Comparison of ENCODE assay signal across 24 cellular contexts in the genomic region with DNA sequence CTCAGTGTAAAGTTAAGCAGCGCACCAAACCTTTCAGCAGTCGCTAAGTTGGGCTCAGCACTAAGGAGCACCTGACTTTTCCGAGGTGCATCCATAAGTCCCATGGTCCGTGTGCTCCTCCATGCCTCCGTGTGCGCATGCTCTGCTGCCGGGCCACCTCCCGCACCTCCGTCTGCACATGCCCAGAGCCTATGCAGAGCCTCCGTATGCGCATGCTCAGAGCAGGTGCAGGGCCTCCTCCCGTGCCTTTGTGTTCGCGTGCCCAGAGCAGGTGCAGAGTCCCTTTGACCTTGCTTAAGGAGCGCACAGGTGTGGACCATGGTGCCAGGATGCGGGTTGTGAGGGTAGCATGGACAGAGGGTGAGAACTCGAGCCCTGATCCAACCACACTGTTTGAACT. TPM values are rescaled to one million over a fixed set of nuclear protein-coding genes. Genes with fewer than 3 reads are reported as not detected.
DNase-seq lines count a peak whose midpoint lies in the region; ATAC-seq and TF ChIP-seq lines count a peak whose summit lies in the region.
"Had no signal": no experiment of that assay in that cellular context is flagged by ENCODE, and none has a peak within 500 bp of the region (broad histone marks: within the 10 kb centered on the region; RNA-seq: fewer than 3 reads in every experiment).

No MANE protein-coding gene starts in this region.

- H3K36me3 ChIP-seq in H7 (replicated peaks; ENCODE audit: control insufficient read depth, insufficient read depth, low read length) (no peaks in the 10 kb centered on the region), heart right ventricle (no peaks in the 10 kb centered on the region)
- no peaks in the 10 kb centered on the region for H3K36me3 ChIP-seq in naive thymus-derived CD4-positive, alpha-beta T cell (ENCODE audit: control insufficient read depth in 2 of 3, insufficient read depth in 3 of 3, low read length in 3 of 3)
- H3K36me3 ChIP-seq: gastrocnemius medialis, pancreas, sigmoid colon had no signal

- DNase-seq in COLO668 (lab: John Stamatoyannopoulos, UW; ENCODE audit: unreplicated experiment) (peak; percentile 60), H7 (peak; percentile 90), heart right ventricle (no peak), mesothelial cell of epicardium (ENCODE audit: low spot score in 2 of 2, unreplicated experiment in 2 of 2) (no peak), NCI-H1105 treated with DMSO at 0.1 percent for 48 hours (lab: John Stamatoyannopoulos, UW) (no peak), GM10266 (ENCODE audit: extremely low spot score) (no peak)
- no peak for DNase-seq in naive thymus-derived CD4-positive, alpha-beta T cell
- DNase-seq: activated CD4-positive, alpha-beta memory T cell treated with anti-CD3 and anti-CD28 coated beads, Interleukin-2, amount 10 ng/mL, durations not matched to agents 7 days and 5 days; activated CD4-positive, CD25-positive, alpha-beta regulatory T cell; activated gamma-delta T cell; activated naive CD8-positive, alpha-beta T cell treated with anti-CD3 and anti-CD28 coated beads, Interleukin-2, amount 50 U/mL, for 24 hours; effector memory CD4-positive, alpha-beta T cell; gastrocnemius medialis; midbrain; NCI-H1694 treated with DMSO at 0.1 percent for 48 hours; NCI-H226; pancreas; sigmoid colon had no signal

- no peak for TF ChIP-seq CTCF in heart right ventricle (IDR thresholded peaks at IDR 0.05)
- TF ChIP-seq CTCF in mesothelial cell of epicardium (IDR thresholded peaks at IDR 0.05; ENCODE audit: unreplicated experiment): no peak
- TF ChIP-seq CTCF in GM10266 (IDR thresholded peaks at IDR 0.05; ENCODE audit: control insufficient read depth, insufficient read depth, low read depth, missing control alignments): no peak

- H3K4me1 ChIP-seq in heart right ventricle: peaks cover 2 to 60% (median 32%) of the 10 kb centered on the region in 9 donors
- H3K4me1 ChIP-seq in naive thymus-derived CD4-positive, alpha-beta T cell (ENCODE audit: control insufficient read depth in 2 of 2, insufficient read depth in 2 of 2, low read length in 2 of 2): no peaks in the 10 kb centered on the region
- H3K4me1 ChIP-seq: sigmoid colon had no signal

- no peaks in the 10 kb centered on the region for H3K36me3 Mint-ChIP-seq in mesothelial cell of epicardium
- no peaks in the 10 kb centered on the region for H3K36me3 Mint-ChIP-seq in naive thymus-derived CD4-positive, alpha-beta T cell
- H3K36me3 Mint-ChIP-seq: brain; natural killer cell treated with Interleukin-12 subunit alpha and Interleukin-12 subunit beta and Interleukin-15 and Interleukin-18, amount 100 ng/mL, for 72 hours had no signal

- no peaks in the 10 kb centered on the region for H3K27me3 Mint-ChIP-seq in mesothelial cell of epicardium (ENCODE audit: low read depth)
- H3K27me3 Mint-ChIP-seq in naive thymus-derived CD4-positive, alpha-beta T cell: no peaks in the 10 kb centered on the region
- H3K27me3 Mint-ChIP-seq: activated CD4-positive, alpha-beta memory T cell treated with anti-CD3 and anti-CD28 coated beads, Interleukin-2, amount 10 ng/mL, durations not matched to agents 7 days and 5 days; activated naive CD8-positive, alpha-beta T cell treated with anti-CD3 and anti-CD28 coated beads, Interleukin-2, amount 50 U/mL, for 24 hours; natural killer cell treated with Interleukin-12 subunit alpha and Interleukin-12 subunit beta and Interleukin-15 and Interleukin-18, amount 100 ng/mL, for 72 hours had no signal

- CTCF ChIA-PET in naive thymus-derived CD4-positive, alpha-beta T cell (lab: Charles Lee): no interaction called here

- H3K4me3 Mint-ChIP-seq in mesothelial cell of epicardium: no peak overlapping the region
- H3K4me3 Mint-ChIP-seq in naive thymus-derived CD4-positive, alpha-beta T cell: no peak overlapping the region
- H3K4me3 Mint-ChIP-seq: activated CD4-positive, alpha-beta memory T cell treated with anti-CD3 and anti-CD28 coated beads, Interleukin-2, amount 10 ng/mL, durations not matched to agents 7 days and 5 days; activated naive CD8-positive, alpha-beta T cell treated with anti-CD3 and anti-CD28 coated beads, Interleukin-2, amount 50 U/mL, for 24 hours; CD14-positive monocyte; natural killer cell treated with Interleukin-12 subunit alpha and Interleukin-12 subunit beta and Interleukin-15 and Interleukin-18, amount 100 ng/mL, for 72 hours had no signal

- H3K27me3 ChIP-seq in H7 (ENCODE audit: control insufficient read depth, insufficient read depth, low read length): no peaks in the 10 kb centered on the region
- H3K27me3 ChIP-seq in heart right ventricle: no peaks in the 10 kb centered on the region
- no peaks in the 10 kb centered on the region for H3K27me3 ChIP-seq in naive thymus-derived CD4-positive, alpha-beta T cell (ENCODE audit: control insufficient read depth in 2 of 2, insufficient read depth in 2 of 2, low read length in 2 of 2)
- H3K27me3 ChIP-seq: gastrocnemius medialis, pancreas, sigmoid colon had no signal

- no peaks in the 10 kb centered on the region for H3K9me3 ChIP-seq in heart right ventricle
- H3K9me3 ChIP-seq in naive thymus-derived CD4-positive, alpha-beta T cell (ENCODE audit: control insufficient read depth in 2 of 3, low read length in 3 of 3): no peaks in the 10 kb centered on the region
- H3K9me3 ChIP-seq: gastrocnemius medialis, pancreas, sigmoid colon had no signal

- POLR2A ChIA-PET in naive thymus-derived CD4-positive, alpha-beta T cell (lab: Charles Lee): no interaction called here

- H3K9me3 Mint-ChIP-seq in mesothelial cell of epicardium: no peaks in the 10 kb centered on the region
- no peaks in the 10 kb centered on the region for H3K9me3 Mint-ChIP-seq in naive thymus-derived CD4-positive, alpha-beta T cell
- H3K9me3 Mint-ChIP-seq: activated CD4-positive, alpha-beta memory T cell treated with anti-CD3 and anti-CD28 coated beads, Interleukin-2, amount 10 ng/mL, durations not matched to agents 7 days and 5 days; activated naive CD8-positive, alpha-beta T cell treated with anti-CD3 and anti-CD28 coated beads, Interleukin-2, amount 50 U/mL, for 24 hours; brain; CD14-positive monocyte; natural killer cell treated with Interleukin-12 subunit alpha and Interleukin-12 subunit beta and Interleukin-15 and Interleukin-18, amount 100 ng/mL, for 72 hours had no signal

- WGBS in heart right ventricle, 2 donors: 79 to 82% methylated on average over 17 of the region's 17 CpGs

- ATAC-seq in heart right ventricle (peak in 5 of 8 donors; percentile 23 to 56 (median 31)), GM19328 (IDR thresholded peaks at IDR 0.05; ENCODE audit: unreplicated experiment) (no peak)
- no peak for ATAC-seq in naive thymus-derived CD4-positive, alpha-beta T cell
- ATAC-seq: activated naive CD8-positive, alpha-beta T cell treated with anti-CD3 and anti-CD28 coated beads, Interleukin-2, amount 50 U/mL, for 24 hours; esophagus mucosa; gastrocnemius medialis; left lobe of liver; natural killer cell treated with Interleukin-12 subunit alpha and Interleukin-12 subunit beta and Interleukin-15 and Interleukin-18, amount 100 ng/mL, for 72 hours; pancreas had no signal

- intact Hi-C loops in heart right ventricle (cut with DNase I): loop anchor here in 1 of 10 donors (5.0 kb wide), 1 partner anchor 43 kb away; the partner anchor contains the start of gene ATP11A
- intact Hi-C loops in naive thymus-derived CD4-positive, alpha-beta T cell (cut with micrococcal nuclease): no loop called here

- H3K4me3 ChIP-seq in H7 (ENCODE audit: insufficient read depth, low read depth, low read length): no peak overlapping the region
- H3K4me3 ChIP-seq in heart right ventricle: no peak overlapping the region
- H3K4me3 ChIP-seq in naive thymus-derived CD4-positive, alpha-beta T cell (ENCODE audit: low read length): no peak overlapping the region
- H3K4me3 ChIP-seq: gastrocnemius medialis, pancreas, sigmoid colon had no signal

- H3K27ac Mint-ChIP-seq in mesothelial cell of epicardium: peak overlapping the region; percentile 92
- no peak overlapping the region for H3K27ac Mint-ChIP-seq in naive thymus-derived CD4-positive, alpha-beta T cell
- H3K27ac Mint-ChIP-seq: activated CD4-positive, alpha-beta memory T cell treated with anti-CD3 and anti-CD28 coated beads, Interleukin-2, amount 10 ng/mL, durations not matched to agents 7 days and 5 days; activated naive CD8-positive, alpha-beta T cell treated with anti-CD3 and anti-CD28 coated beads, Interleukin-2, amount 50 U/mL, for 24 hours; natural killer cell treated with Interleukin-12 subunit alpha and Interleukin-12 subunit beta and Interleukin-15 and Interleukin-18, amount 100 ng/mL, for 72 hours had no signal

- peaks cover 47% of the 10 kb centered on the region for H3K4me1 Mint-ChIP-seq in mesothelial cell of epicardium
- peaks cover 2 to 49% (median 29%) of the 10 kb centered on the region in 7 donors for H3K4me1 Mint-ChIP-seq in naive thymus-derived CD4-positive, alpha-beta T cell
- H3K4me1 Mint-ChIP-seq: activated CD4-positive, alpha-beta memory T cell treated with anti-CD3 and anti-CD28 coated beads, Interleukin-2, amount 10 ng/mL, durations not matched to agents 7 days and 5 days; activated naive CD8-positive, alpha-beta T cell treated with anti-CD3 and anti-CD28 coated beads, Interleukin-2, amount 50 U/mL, for 24 hours had no signal

- peak overlapping the region in 4 of 10 donors; percentile 18 to 58 (median 30) for H3K27ac ChIP-seq in heart right ventricle
- no peak overlapping the region for H3K27ac ChIP-seq in naive thymus-derived CD4-positive, alpha-beta T cell (ENCODE audit: low read depth, low read length)
- H3K27ac ChIP-seq: gastrocnemius medialis, pancreas, sigmoid colon had no signal

RNA-seq across cellular contexts. Expression of gene ATP11A, which starts 46.0 kb away (rescaled TPM):
- 9.9 and 14.7 TPM in 2 replicates for total RNA-seq in H7 (2014; rRNA removed; shearing (Covaris generic))
- 100 to 1,000 TPM in 6 of 10 donors, 10 to 100 TPM in 4; 81.1 to 164 (median 118) TPM for total RNA-seq in heart right ventricle
- polyA plus RNA-seq in heart right ventricle: 10 to 100 TPM; 20.0 to 24.9 TPM
- 107 to 114 TPM (median 112 TPM) in 3 replicates for total RNA-seq in mesothelial cell of epicardium
- total RNA-seq in naive thymus-derived CD4-positive, alpha-beta T cell: 100 to 1,000 TPM in 1 of 5 experiments, 10 to 100 TPM in 4; 45.0 to 111 (median 79.8) TPM
- polyA plus RNA-seq in naive thymus-derived CD4-positive, alpha-beta T cell: 1 to 10 TPM; 4.3 to 6.1 TPM

Comparison
In these comparisons a context has a peak if more than half of its experiments do, and no peak if none do; other contexts are left out.
1. DNase-seq: peak in COLO668 (single experiment) and H7 (single experiment); none in heart right ventricle (0 of 2), mesothelial cell of epicardium (0 of 2), naive thymus-derived CD4-positive, alpha-beta T cell (0 of 9), NCI-H1105 treated with DMSO at 0.1 percent for 48 hours (single experiment) and GM10266 (single experiment).
2. ATAC-seq: peak in heart right ventricle (5 of 8); none in naive thymus-derived CD4-positive, alpha-beta T cell (single experiment) and GM19328 (single experiment).